In genomic region chr10:4658777-4659176, GRCh38 we compare ENCODE assay signal across 1 cellular context.
TF ChIP-seq lines count a peak whose summit lies in the region.

No MANE protein-coding gene starts in this region.

TF ChIP-seq in A549, 52 proteins besides CTCF, POLR2A, EP300 and RAD21 (continued from another document):
- TF ChIP-seq ESRRA (IDR thresholded peaks at IDR 0.05; ENCODE audit: borderline replicate concordance, low read length) (no peak), USF2 (IDR thresholded peaks at IDR 0.05) (no peak)
- TF ChIP-seq, protein P1, sequence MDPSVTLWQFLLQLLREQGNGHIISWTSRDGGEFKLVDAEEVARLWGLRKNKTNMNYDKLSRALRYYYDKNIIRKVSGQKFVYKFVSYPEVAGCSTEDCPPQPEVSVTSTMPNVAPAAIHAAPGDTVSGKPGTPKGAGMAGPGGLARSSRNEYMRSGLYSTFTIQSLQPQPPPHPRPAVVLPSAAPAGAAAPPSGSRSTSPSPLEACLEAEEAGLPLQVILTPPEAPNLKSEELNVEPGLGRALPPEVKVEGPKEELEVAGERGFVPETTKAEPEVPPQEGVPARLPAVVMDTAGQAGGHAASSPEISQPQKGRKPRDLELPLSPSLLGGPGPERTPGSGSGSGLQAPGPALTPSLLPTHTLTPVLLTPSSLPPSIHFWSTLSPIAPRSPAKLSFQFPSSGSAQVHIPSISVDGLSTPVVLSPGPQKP (IDR thresholded peaks at IDR 0.05; ENCODE audit: low read depth, low read length), result no peak
TF ChIP-seq in A549: peak in this region for 0.
